17 cellular contexts compared by ENCODE assay signal in the genomic region with DNA sequence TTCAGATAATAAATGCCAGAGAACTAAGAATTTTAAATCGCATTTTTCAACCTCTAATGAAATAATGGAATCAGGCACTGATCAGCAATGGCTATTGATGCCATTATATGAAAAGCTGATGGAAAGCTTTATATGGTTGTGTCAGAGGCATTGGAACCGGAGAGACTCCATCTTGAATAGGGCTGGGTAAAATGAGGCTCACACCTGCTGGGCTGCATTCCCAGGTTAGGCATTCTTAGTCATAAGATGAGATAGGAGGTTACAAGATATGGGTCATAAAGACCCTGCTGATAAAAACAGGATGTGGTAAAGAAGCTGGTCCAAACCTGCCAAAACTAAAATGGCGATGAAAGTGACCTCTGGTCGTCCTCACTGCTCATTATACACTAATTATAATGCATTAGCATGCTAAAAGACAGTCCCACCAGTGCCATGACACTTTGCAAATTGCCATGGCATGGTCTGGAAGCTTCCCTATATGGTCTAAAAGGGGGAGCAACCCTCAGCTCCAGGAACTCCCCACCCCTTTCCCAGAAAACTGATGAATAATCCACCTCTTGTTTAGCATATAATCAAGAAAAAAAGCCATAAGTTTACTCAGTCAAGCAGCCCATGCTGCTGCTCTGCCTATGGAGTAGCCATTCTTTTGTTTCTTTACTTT. TPM values are rescaled to one million over a fixed set of nuclear protein-coding genes. Genes with fewer than 3 reads are reported as not detected.
A peak's percentile ranks its signal among the peaks of the same experiment; 100 is the strongest.
DNase-seq lines count a peak whose midpoint lies in the region; ATAC-seq and TF ChIP-seq lines count a peak whose summit lies in the region.
"Had no signal": no experiment of that assay in that cellular context is flagged by ENCODE, and none has a peak within 500 bp of the region (broad histone marks: within the 10 kb centered on the region; RNA-seq: fewer than 3 reads in every experiment).

No MANE protein-coding gene starts in this region.

- H3K27ac Mint-ChIP-seq in activated T-cell treated with anti-CD3 and anti-CD28 coated beads, Interleukin-2, amount 50 U/mL, for 72 hours = no peak overlapping the region
- H3K27ac Mint-ChIP-seq in activated T-helper 17 cell treated with anti-CD3 and anti-CD28 coated beads, Interleukin-2, amount 50 U/mL, for 72 hours = no peak overlapping the region
- H3K27ac Mint-ChIP-seq in Calu3 (ENCODE audit: unreplicated experiment) = no peak overlapping the region

- H3K9me3 ChIP-seq in Peyer's patch = no peaks in the 10 kb centered on the region
- H3K9me3 ChIP-seq: Caco-2, SJCRH30 had no signal

- H3K4me1 ChIP-seq in foreskin keratinocyte = peaks cover 14% of the 10 kb centered on the region
- H3K4me1 ChIP-seq in Peyer's patch = no peaks in the 10 kb centered on the region

- H3K36me3 Mint-ChIP-seq in activated T-cell treated with anti-CD3 and anti-CD28 coated beads, Interleukin-2, amount 50 U/mL, for 72 hours (ENCODE audit: insufficient read depth in 2 of 2) = no peaks in the 10 kb centered on the region
- no peaks in the 10 kb centered on the region for H3K36me3 Mint-ChIP-seq in activated T-helper 17 cell treated with anti-CD3 and anti-CD28 coated beads, Interleukin-2, amount 50 U/mL, for 72 hours (ENCODE audit: low read depth)
- no peaks in the 10 kb centered on the region for H3K36me3 Mint-ChIP-seq in Calu3 (ENCODE audit: insufficient read depth, unreplicated experiment)
- H3K36me3 Mint-ChIP-seq: CD4-positive, CD25-positive, alpha-beta regulatory T cell had no signal

- peak; percentile 22 to 30 for DNase-seq in activated T-cell treated with anti-CD3 and anti-CD28 coated beads, Interleukin-2, amount 50 U/mL, for 72 hours
- no peak for DNase-seq in activated T-cell treated with anti-CD3 and anti-CD28 coated beads, Interleukin-2, amount 50 U/mL, for 48 hours
- peak; percentile 40 to 57 for DNase-seq in foreskin keratinocyte
- no peak for DNase-seq in occipital lobe (lab: John Stamatoyannopoulos, UW)
- no peak for DNase-seq in Peyer's patch
- DNase-seq in Calu3 = no peak
- DNase-seq: ACHN; Caco-2; DMS53; H7; NCI-H1092 treated with DMSO at 0.1 percent for 48 hours; NCI-H446; NK-92 treated with Interleukin-12 subunit alpha and Interleukin-12 subunit beta, amount 100 ng/mL, for 24 hours; SJCRH30 had no signal

- H3K4me1 Mint-ChIP-seq in activated T-cell treated with anti-CD3 and anti-CD28 coated beads, Interleukin-2, amount 50 U/mL, for 72 hours (ENCODE audit: low read depth) = peaks cover 59% of the 10 kb centered on the region
- H3K4me1 Mint-ChIP-seq in activated T-helper 17 cell treated with anti-CD3 and anti-CD28 coated beads, Interleukin-2, amount 50 U/mL, for 72 hours = peaks cover 40% of the 10 kb centered on the region
- no peaks in the 10 kb centered on the region for H3K4me1 Mint-ChIP-seq in Calu3 (ENCODE audit: low read depth, unreplicated experiment)

- no peaks in the 10 kb centered on the region for H3K27me3 Mint-ChIP-seq in activated T-cell treated with anti-CD3 and anti-CD28 coated beads, Interleukin-2, amount 50 U/mL, for 72 hours (ENCODE audit: low read depth)
- no peaks in the 10 kb centered on the region for H3K27me3 Mint-ChIP-seq in activated T-helper 17 cell treated with anti-CD3 and anti-CD28 coated beads, Interleukin-2, amount 50 U/mL, for 72 hours
- H3K27me3 Mint-ChIP-seq in Calu3 (ENCODE audit: unreplicated experiment) = no peaks in the 10 kb centered on the region
- H3K27me3 Mint-ChIP-seq: CD4-positive, CD25-positive, alpha-beta regulatory T cell had no signal

- peak; percentile 33 to 35 for ATAC-seq in activated T-cell treated with anti-CD3 and anti-CD28 coated beads, Interleukin-2, amount 50 U/mL, for 72 hours (replicated peaks in 1 of 2)
- peak; percentile 38 for ATAC-seq in activated T-helper 17 cell treated with anti-CD3 and anti-CD28 coated beads, Interleukin-2, amount 50 U/mL, for 72 hours (replicated peaks)
- peak; percentile 30 for ATAC-seq in foreskin keratinocyte

- peaks cover 0 to 1% of the 10 kb centered on the region in 2 donors for H3K9me3 Mint-ChIP-seq in activated T-cell treated with anti-CD3 and anti-CD28 coated beads, Interleukin-2, amount 50 U/mL, for 72 hours
- H3K9me3 Mint-ChIP-seq in activated T-helper 17 cell treated with anti-CD3 and anti-CD28 coated beads, Interleukin-2, amount 50 U/mL, for 72 hours = no peaks in the 10 kb centered on the region
- no peaks in the 10 kb centered on the region for H3K9me3 Mint-ChIP-seq in Calu3 (ENCODE audit: low read depth, unreplicated experiment)

- intact Hi-C loops in Calu3 (cut with micrococcal nuclease; ENCODE audit: unreplicated experiment) = no loop called here

- TF ChIP-seq CTCF in foreskin keratinocyte (conservative IDR thresholded peaks at IDR 0.05) (no peak), Peyer's patch (IDR thresholded peaks at IDR 0.05) (no peak), Calu3 (IDR thresholded peaks at IDR 0.05; ENCODE audit: unreplicated experiment) (no peak)

- TF ChIP-seq POLR2A in Peyer's patch (IDR thresholded peaks at IDR 0.05) = no peak

- H3K27ac ChIP-seq in foreskin keratinocyte (no peak overlapping the region), Peyer's patch (no peak overlapping the region)
- H3K27ac ChIP-seq: KMS-11, SJCRH30 had no signal

- CTCF ChIA-PET in Calu3 (lab: Charles Lee) = interaction anchor here (1.2 kb wide), 1 partner anchor 10 kb away, joined by 3 read pairs; no protein-coding TSS in a partner anchor

- BruUV-seq in Calu3 (replicated peaks; lab: Mats Ljungman, UMichigan) = no TSS peak

- no peak overlapping the region for H3K4me3 Mint-ChIP-seq in activated T-cell treated with anti-CD3 and anti-CD28 coated beads, Interleukin-2, amount 50 U/mL, for 72 hours
- H3K4me3 Mint-ChIP-seq in activated T-helper 17 cell treated with anti-CD3 and anti-CD28 coated beads, Interleukin-2, amount 50 U/mL, for 72 hours = peak overlapping the region; percentile 29
- no peak overlapping the region for H3K4me3 Mint-ChIP-seq in Calu3 (ENCODE audit: low read depth, unreplicated experiment)

- no peaks in the 10 kb centered on the region for H3K36me3 ChIP-seq in Peyer's patch
- H3K36me3 ChIP-seq: SJCRH30 had no signal

- H3K27me3 ChIP-seq in foreskin keratinocyte (no peaks in the 10 kb centered on the region), Peyer's patch (no peaks in the 10 kb centered on the region)
- H3K27me3 ChIP-seq: SJCRH30 had no signal

- no peak overlapping the region for H3K4me3 ChIP-seq in Peyer's patch
- H3K4me3 ChIP-seq: SJCRH30 had no signal

RNA-seq across cellular contexts. Expression of a gene that starts 40.2 kb away (rescaled TPM):
- 10 to 100 TPM; 19.9 to 26.6 TPM for total RNA-seq in activated T-cell treated with anti-CD3 and anti-CD28 coated beads, Interleukin-2, amount 50 U/mL, for 72 hours
- total RNA-seq in activated T-helper 17 cell treated with anti-CD3 and anti-CD28 coated beads, Interleukin-2, amount 50 U/mL, for 72 hours = 10 to 100 TPM; 12.3 to 14.9 TPM
- 8.0 and 8.9 TPM in 2 replicates for total RNA-seq in foreskin keratinocyte
- polyA plus RNA-seq in foreskin keratinocyte = 6.5 and 7.4 TPM in 2 replicates
- 22.0 TPM for total RNA-seq in occipital lobe
- total RNA-seq in Peyer's patch = 10 to 100 TPM in 1 of 4 donors, 1 to 10 TPM in 2, under 1 TPM in 1; 0.53 to 15.7 (median 1.4) TPM
- 5.1 and 6.5 TPM in 2 replicates for total RNA-seq in Calu3 (2022)

Comparison
In these comparisons a context has a peak if more than half of its experiments do, and no peak if none do; other contexts are left out.
1. DNase-seq: peak in activated T-cell treated with anti-CD3 and anti-CD28 coated beads, Interleukin-2, amount 50 U/mL, for 72 hours (2 of 2) and foreskin keratinocyte (2 of 2); none in activated T-cell treated with anti-CD3 and anti-CD28 coated beads, Interleukin-2, amount 50 U/mL, for 48 hours (0 of 2), occipital lobe (single experiment), Peyer's patch (0 of 3) and Calu3 (single experiment).
2. Peak in every context shown above with its lines, with median percentiles within 50 percentile points of each other: ATAC-seq.